10 cellular contexts compared by ENCODE assay signal in the genomic region with DNA sequence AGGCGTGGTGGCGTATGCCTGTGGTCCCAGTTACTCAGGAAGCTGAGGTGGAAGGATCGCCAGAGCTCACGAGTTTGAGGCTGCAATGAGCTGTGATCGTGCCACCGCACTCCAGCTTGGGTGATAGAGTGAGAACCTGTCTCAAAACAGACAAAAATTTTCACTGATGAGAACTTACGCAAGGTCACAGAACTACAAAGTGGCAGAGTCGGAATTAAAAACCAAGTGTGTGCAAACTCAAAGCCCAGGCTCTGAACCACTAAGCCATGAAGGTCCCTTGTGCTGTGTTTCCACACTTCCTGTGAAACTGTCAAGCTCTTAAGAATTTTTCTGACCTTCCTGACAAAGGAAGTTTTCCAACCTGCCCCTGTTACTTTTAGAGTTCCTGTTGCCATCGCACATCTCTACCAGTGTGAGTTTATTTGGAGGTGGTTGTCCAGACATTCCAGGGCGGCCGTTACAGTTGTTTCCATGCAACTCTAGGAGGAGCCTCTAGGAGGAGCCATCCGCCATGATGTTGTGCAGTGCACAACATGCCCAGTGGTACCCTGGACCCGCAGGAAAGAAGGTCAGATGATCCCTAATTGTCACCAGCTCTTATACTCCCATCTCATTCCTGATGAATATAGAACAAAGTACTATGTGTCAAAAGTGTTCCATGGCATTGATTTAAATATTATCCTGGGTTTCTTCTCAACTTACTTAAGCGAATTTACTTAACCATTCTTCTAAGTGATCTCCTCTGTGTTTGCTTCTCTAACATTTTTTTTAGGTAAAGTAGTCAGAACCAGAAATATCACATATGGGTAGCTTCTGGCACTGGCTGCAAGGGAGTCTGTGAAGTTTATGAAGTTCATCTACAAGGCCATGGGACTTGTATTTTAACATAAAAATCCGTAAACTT. TPM values are rescaled to one million over a fixed set of nuclear protein-coding genes. Genes with fewer than 3 reads are reported as not detected.
A peak's percentile ranks its signal among the peaks of the same experiment; 100 is the strongest.
DNase-seq lines count a peak whose midpoint lies in the region; ATAC-seq, FAIRE-seq and TF ChIP-seq lines count a peak whose summit lies in the region.
"Had no signal": no experiment of that assay in that cellular context is flagged by ENCODE, and none has a peak within 500 bp of the region (broad histone marks: within the 10 kb centered on the region; RNA-seq: fewer than 3 reads in every experiment).

No MANE protein-coding gene starts in this region.

- TF ChIP-seq CTCF in bronchial epithelial cell (IDR thresholded peaks at IDR 0.05; ENCODE audit: insufficient read depth, low read length, severe bottlenecking) (peak; percentile 24), neural crest cell (conservative IDR thresholded peaks at IDR 0.05) (peak; percentile 55)

- DNase-seq in NCI-H1694 (lab: John Stamatoyannopoulos, UW) (peak; percentile 1), NCI-H1694 treated with DMSO at 0.1 percent for 48 hours (lab: John Stamatoyannopoulos, UW) (no peak), LoVo (ENCODE audit: low spot score) (peak; percentile 41), bronchial epithelial cell (ENCODE audit: low read depth) (no peak), neural crest cell (ENCODE audit: low read depth, low spot score) (no peak), kidney glomerular epithelial cell (lab: John Stamatoyannopoulos, UW) (no peak), Ammon's horn (ENCODE audit: low spot score) (no peak)
- DNase-seq: naive B cell had no signal

- no peak overlapping the region for H3K27ac Mint-ChIP-seq in neural crest cell (ENCODE audit: unreplicated experiment)
- H3K27ac Mint-ChIP-seq: B cell, naive B cell had no signal

- ATAC-seq in HG03469 (IDR thresholded peaks at IDR 0.05; ENCODE audit: unreplicated experiment), result no peak

- peaks cover 2% of the 10 kb centered on the region for H3K9me3 Mint-ChIP-seq in neural crest cell

- no peaks in the 10 kb centered on the region for H3K36me3 ChIP-seq in bronchial epithelial cell (ENCODE audit: control insufficient read depth, insufficient read depth, low read length)

- no peak for FAIRE-seq in bronchial epithelial cell (lab: Jason Lieb, UNC)

- H3K4me3 ChIP-seq in bronchial epithelial cell (ENCODE audit: low read depth, low read length), result no peak overlapping the region

- H3K27me3 ChIP-seq in bronchial epithelial cell (ENCODE audit: control insufficient read depth, insufficient read depth, low read length), result no peaks in the 10 kb centered on the region

- no peaks in the 10 kb centered on the region for H3K27me3 Mint-ChIP-seq in neural crest cell (ENCODE audit: low read depth)
- H3K27me3 Mint-ChIP-seq: B cell had no signal

- no peaks in the 10 kb centered on the region for H3K36me3 Mint-ChIP-seq in neural crest cell (ENCODE audit: low read depth)

- H3K4me3 Mint-ChIP-seq in neural crest cell, result no peak overlapping the region
- H3K4me3 Mint-ChIP-seq: B cell, naive B cell had no signal

- peaks cover 38% of the 10 kb centered on the region for H3K4me1 Mint-ChIP-seq in neural crest cell
- H3K4me1 Mint-ChIP-seq: B cell, naive B cell had no signal

RNA-seq across cellular contexts. Expression of gene LYZL1, which starts 49.0 kb away (rescaled TPM):
- not detected in 2 replicates for total RNA-seq in bronchial epithelial cell
- not detected in 2 replicates for total RNA-seq in neural crest cell
- total RNA-seq: B cell had no signal

Comparison
In these comparisons a context has a peak if more than half of its experiments do, and no peak if none do; other contexts are left out.
1. DNase-seq: peak in NCI-H1694 (single experiment) and LoVo (single experiment); none in NCI-H1694 treated with DMSO at 0.1 percent for 48 hours (single experiment), bronchial epithelial cell (single experiment), neural crest cell (single experiment), kidney glomerular epithelial cell (single experiment) and Ammon's horn (single experiment).